1 cellular context compared by ENCODE assay signal in the genomic region with DNA sequence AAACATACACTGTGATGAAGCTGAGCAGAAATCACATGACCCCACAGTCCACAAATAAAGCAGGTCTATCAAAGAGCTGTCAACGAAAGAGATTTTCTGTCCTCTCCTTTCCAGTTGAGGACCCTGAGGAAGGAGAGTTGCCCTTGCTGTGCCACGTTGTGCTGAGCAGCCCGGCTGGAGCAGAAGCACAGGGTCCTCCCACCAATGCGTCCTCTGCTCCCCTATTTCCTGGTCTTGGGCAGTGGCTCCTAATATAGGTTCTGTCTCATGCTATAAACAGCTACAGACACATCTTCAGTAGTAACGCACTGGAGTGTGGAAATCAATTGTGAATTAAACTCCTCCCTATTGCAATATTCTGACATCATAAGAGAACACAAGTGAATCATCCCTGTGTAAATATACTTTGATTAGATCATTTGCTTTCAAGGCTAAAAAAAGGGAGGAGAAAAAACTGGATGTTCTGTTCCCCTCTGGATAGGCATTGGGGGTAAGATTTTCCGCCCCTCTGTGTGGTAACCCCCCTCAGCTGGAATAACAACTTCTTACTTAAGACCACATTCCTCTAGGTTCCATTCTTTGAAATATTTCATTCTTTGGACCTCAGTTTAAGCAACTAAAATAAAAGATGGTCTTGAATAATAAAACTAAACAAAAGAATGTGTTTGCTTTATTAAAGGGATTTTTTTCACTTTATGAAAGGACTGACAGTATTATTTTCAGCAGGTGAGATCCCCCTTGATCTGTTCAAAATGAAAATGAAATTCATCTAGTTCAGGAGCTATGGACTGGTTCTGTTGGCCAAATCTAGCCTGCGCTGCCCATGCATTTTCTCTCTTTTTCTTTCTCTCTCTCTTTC.
TF ChIP-seq lines count a peak whose summit lies in the region.

No MANE protein-coding gene starts in this region.

TF ChIP-seq in HepG2, 621 proteins besides CTCF, POLR2A, EP300 and RAD21 (continued from another document):
- TF ChIP-seq PATZ1 (CRISPR knock-in tag; IDR thresholded peaks at IDR 0.05) (peak; percentile 56; the same call in 1 of the 2 replicates), ZSCAN30 (CRISPR knock-in tag; IDR thresholded peaks at IDR 0.05) (no peak)
